ENCODE assay signal across 8 cellular contexts in the genomic region with DNA sequence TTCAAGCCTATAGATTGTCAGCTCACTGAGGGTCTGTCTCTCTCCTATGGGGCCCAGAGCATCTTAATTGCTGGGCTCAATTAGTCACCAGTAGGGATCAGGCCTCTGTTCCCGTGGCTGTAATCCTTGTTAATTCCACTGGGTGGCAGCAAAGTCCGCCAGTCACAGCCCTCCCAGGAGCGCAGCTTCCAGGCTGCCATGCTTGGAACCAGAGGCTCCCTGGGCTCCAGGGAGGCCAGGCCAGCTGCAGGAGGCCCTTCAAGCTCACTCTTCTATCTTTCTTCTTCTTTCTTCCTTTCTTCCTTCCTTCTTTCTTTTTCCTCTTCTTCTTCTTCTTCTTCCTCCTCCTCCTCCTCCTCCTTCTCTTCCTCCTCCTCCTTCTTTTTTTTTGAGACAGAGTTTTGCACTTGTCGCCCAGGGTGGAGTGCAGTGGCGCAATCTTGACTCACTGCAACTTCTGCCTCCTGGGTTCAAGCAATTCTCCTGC. TPM values are rescaled to one million over a fixed set of nuclear protein-coding genes. Genes with fewer than 3 reads are reported as not detected.
DNase-seq lines count a peak whose midpoint lies in the region; ATAC-seq, FAIRE-seq and TF ChIP-seq lines count a peak whose summit lies in the region.

No MANE protein-coding gene starts in this region.

- peaks cover 0 to 10% of the 10 kb centered on the region in 2 experiments for H3K27me3 ChIP-seq in endothelial cell of umbilical vein (ENCODE audit: control insufficient read depth in 2 of 2, insufficient read depth in 2 of 2, low read length in 2 of 2)

- POLR2A ChIA-PET in GM10248 (lab: Yijun Ruan, JAX) = no interaction called here
- POLR2A ChIA-PET in endothelial cell of umbilical vein (lab: Charles Lee) = interaction anchor here (1.1 to 1.2 kb wide), 2 partner anchors 14 to 66 kb away, joined by 4 to 5 read pairs; partner anchors contain the start of gene RNU5B-1

- dilution Hi-C loops in endothelial cell of umbilical vein (cut with MboI; ENCODE audit: extremely low pct_ligation_motif_present, low sequenced_read_pairs) = no loop called here

- H3K79me2 ChIP-seq in endothelial cell of umbilical vein (ENCODE audit: control insufficient read depth, insufficient read depth, low read length) = no peaks in the 10 kb centered on the region

- no peaks in the 10 kb centered on the region for H3K9me3 Mint-ChIP-seq in stimulated activated memory B cell treated with anti-CD40 and anti-IgM and Interleukin-4, amounts not matched to agents 10 μg/mL and 1 μg/mL and 100 μg/mL, for 72 hours

- no peaks in the 10 kb centered on the region for H3K9me1 ChIP-seq in endothelial cell of umbilical vein (replicated peaks; ENCODE audit: control insufficient read depth, extremely low read depth, insufficient read depth, low read length)

- FAIRE-seq in endothelial cell of umbilical vein (lab: Jason Lieb, UNC) = peak; percentile 92

- H3K36me3 ChIP-seq in endothelial cell of umbilical vein (ENCODE audit: control insufficient read depth in 2 of 2, extremely low read depth in 1 of 2, insufficient read depth in 2 of 2, low read length in 2 of 2) = no peaks in the 10 kb centered on the region

- CTCF ChIA-PET in GM10248 (lab: Yijun Ruan, JAX) (interaction anchor here (0.7 to 12.6 kb wide), 21 partner anchors 8 to 523 kb away, joined by 3 to 203 read pairs (median 6); partner anchors contain the start of genes PARP16 and RNU5B-1), endothelial cell of umbilical vein (lab: Charles Lee) (interaction anchor here (0.7 to 9.1 kb wide), 13 partner anchors 10 to 118 kb away, joined by 3 to 274 read pairs (median 4); partner anchors contain the start of gene RNU5B-1)

- no peak overlapping the region for H3K27ac ChIP-seq in endothelial cell of umbilical vein (ENCODE audit: insufficient read depth, low read depth, low read length)

- H3K27ac Mint-ChIP-seq in stimulated activated memory B cell treated with anti-CD40 and anti-IgM and Interleukin-4, amounts not matched to agents 10 μg/mL and 1 μg/mL and 100 μg/mL, for 72 hours = no peak overlapping the region

- no peak for TF ChIP-seq POLR2A in endothelial cell of umbilical vein (IDR thresholded peaks at IDR 0.05; ENCODE audit: low read depth, low read length)

- peak; percentile 92 for ATAC-seq in stimulated activated memory B cell treated with anti-CD40 and anti-IgM and Interleukin-4, amounts not matched to agents 10 μg/mL and 1 μg/mL and 100 μg/mL, for 72 hours
- no peak for ATAC-seq in HG02763 (IDR thresholded peaks at IDR 0.05; ENCODE audit: unreplicated experiment)

- peaks cover 6% of the 10 kb centered on the region for H3K4me1 Mint-ChIP-seq in stimulated activated memory B cell treated with anti-CD40 and anti-IgM and Interleukin-4, amounts not matched to agents 10 μg/mL and 1 μg/mL and 100 μg/mL, for 72 hours

- intact Hi-C loops in endothelial cell of umbilical vein (cut with micrococcal nuclease) = loop anchor here (1.0 kb wide), 2 partner anchors 66 to 81 kb away; no protein-coding TSS in a partner anchor

- H3K9ac ChIP-seq in endothelial cell of umbilical vein (replicated peaks; ENCODE audit: extremely low read depth, insufficient read depth, low read length) = no peak overlapping the region

- no peak overlapping the region for H3K4me3 ChIP-seq in endothelial cell of umbilical vein (replicated peaks in 1 of 3; ENCODE audit: insufficient read depth in 1 of 3, low read depth in 1 of 3, low read length in 3 of 3)

- H4K20me1 ChIP-seq in endothelial cell of umbilical vein (replicated peaks; ENCODE audit: control insufficient read depth, extremely low read depth, insufficient read depth, low read length) = no peaks in the 10 kb centered on the region

- H3K4me2 ChIP-seq in endothelial cell of umbilical vein (ENCODE audit: insufficient read depth, low read length) = no peak overlapping the region

- peaks cover 38% of the 10 kb centered on the region for H3K27me3 Mint-ChIP-seq in stimulated activated memory B cell treated with anti-CD40 and anti-IgM and Interleukin-4, amounts not matched to agents 10 μg/mL and 1 μg/mL and 100 μg/mL, for 72 hours

- BruUV-seq in endothelial cell of umbilical vein (replicated peaks; lab: Mats Ljungman, UMichigan) = no TSS peak

- DNase-seq in GM10248 (ENCODE audit: extremely low spot score) = peak; percentile 89
- peak; percentile 78 for DNase-seq in HT1080 (ENCODE audit: low read depth)
- peak; percentile 82 for DNase-seq in NOMO-1 treated with DMSO at 0.1 percent for 48 hours (lab: John Stamatoyannopoulos, UW; ENCODE audit: unreplicated experiment)
- DNase-seq in activated CD8-positive, alpha-beta memory T cell treated with anti-CD3 and anti-CD28 coated beads for 48 hours (ENCODE audit: low read depth in 2 of 3, low spot score in 2 of 3) = peak; percentile 49 to 67 (median 54)
- DNase-seq in endothelial cell of umbilical vein (ENCODE audit: low read depth, low spot score) = peak; percentile 79
- DNase-seq in myocyte (ENCODE audit: low read depth) = peak; percentile 84

- no peaks in the 10 kb centered on the region for H3K36me3 Mint-ChIP-seq in stimulated activated memory B cell treated with anti-CD40 and anti-IgM and Interleukin-4, amounts not matched to agents 10 μg/mL and 1 μg/mL and 100 μg/mL, for 72 hours

- H2AFZ ChIP-seq in endothelial cell of umbilical vein (ENCODE audit: low read depth, low read length) = no peak overlapping the region

- H3K9me3 ChIP-seq in endothelial cell of umbilical vein (replicated peaks; ENCODE audit: control insufficient read depth, insufficient read depth, low read length) = no peaks in the 10 kb centered on the region

- no peaks in the 10 kb centered on the region for H3K4me1 ChIP-seq in endothelial cell of umbilical vein (ENCODE audit: control insufficient read depth, extremely low read depth, insufficient read depth, low read length)

- H3K4me3 Mint-ChIP-seq in stimulated activated memory B cell treated with anti-CD40 and anti-IgM and Interleukin-4, amounts not matched to agents 10 μg/mL and 1 μg/mL and 100 μg/mL, for 72 hours = no peak overlapping the region

- peak; percentile 86 for TF ChIP-seq CTCF in GM10248 (IDR thresholded peaks at IDR 0.05; ENCODE audit: control extremely low read depth, extremely low read depth, low read depth, missing control alignments)
- TF ChIP-seq CTCF in endothelial cell of umbilical vein (IDR thresholded peaks at IDR 0.05; ENCODE audit: extremely low read depth in 1 of 2, insufficient read depth in 1 of 2, low read depth in 1 of 2, low read length in 2 of 2) = peak; percentile 75 to 87

RNA-seq across cellular contexts. Expression of gene RNU5B-1, which starts 14.4 kb away (rescaled TPM):
- total RNA-seq in HT1080 (2014; rRNA removed; shearing (Covaris generic)) = not detected in 2 replicates
- not detected in 2 replicates for polyA plus RNA-seq in HT1080 (2015; cell fraction: cytosol; rRNA removed)
- not detected in 2 replicates for polyA plus RNA-seq in HT1080 (2015; cell fraction: nucleus; rRNA removed)
- total RNA-seq in endothelial cell of umbilical vein (not detected in 2 replicates), myocyte (not detected in 2 replicates)
- not detected in 2 replicates for polyA plus RNA-seq in endothelial cell of umbilical vein
- not detected in 2 replicates for polyA plus RNA-seq in endothelial cell of umbilical vein (2011; cell fraction: cytosol; rRNA removed)
- polyA plus RNA-seq in endothelial cell of umbilical vein (2011; cell fraction: nucleus; rRNA removed) = under 0.01 TPM in 1 of 2 replicates, not detected in the other
- under 0.01 TPM in 1 of 2 replicates, not detected in the other for polyA plus RNA-seq in endothelial cell of umbilical vein (2012)
- polyA minus RNA-seq in endothelial cell of umbilical vein = under 0.01 TPM in 2 replicates
- polyA minus RNA-seq in endothelial cell of umbilical vein (2011; cell fraction: cytosol; rRNA and poly(A)+ RNA removed) = 2,482 TPM
- polyA minus RNA-seq in endothelial cell of umbilical vein (2011; cell fraction: nucleus; rRNA and poly(A)+ RNA removed) = under 0.01 TPM in 2 replicates
- not detected for polyA plus RNA-seq in myocyte (2012)

RNA-seq across cellular contexts. Expression of gene RNU5A-1, which starts 23.1 kb away (rescaled TPM):
- not detected in 2 replicates for total RNA-seq in HT1080 (2014; rRNA removed; shearing (Covaris generic))
- not detected in 2 replicates for polyA plus RNA-seq in HT1080 (2015; cell fraction: cytosol; rRNA removed)
- polyA plus RNA-seq in HT1080 (2015; cell fraction: nucleus; rRNA removed) = not detected in 2 replicates
- not detected in 2 replicates for total RNA-seq in endothelial cell of umbilical vein
- not detected in 2 replicates for polyA plus RNA-seq in endothelial cell of umbilical vein
- not detected in 2 replicates for polyA plus RNA-seq in endothelial cell of umbilical vein (2011; cell fraction: cytosol; rRNA removed)
- polyA plus RNA-seq in endothelial cell of umbilical vein (2011; cell fraction: nucleus; rRNA removed) = not detected in 2 replicates
- not detected in 2 replicates for polyA plus RNA-seq in endothelial cell of umbilical vein (2012)
- under 0.01 TPM in 1 of 2 replicates, not detected in the other for polyA minus RNA-seq in endothelial cell of umbilical vein
- polyA minus RNA-seq in endothelial cell of umbilical vein (2011; cell fraction: cytosol; rRNA and poly(A)+ RNA removed) = 512 TPM
- polyA minus RNA-seq in endothelial cell of umbilical vein (2011; cell fraction: nucleus; rRNA and poly(A)+ RNA removed) = under 0.01 TPM in 2 replicates
- not detected in 2 replicates for total RNA-seq in myocyte
- polyA plus RNA-seq in myocyte (2012) = not detected

RNA-seq across cellular contexts. Expression of gene PARP16, which starts 32.2 kb away (rescaled TPM):
- total RNA-seq in HT1080 (2014; rRNA removed; shearing (Covaris generic)) = 50.8 and 60.0 TPM in 2 replicates
- polyA plus RNA-seq in HT1080 (2015; cell fraction: cytosol; rRNA removed) = 7.2 and 7.8 TPM in 2 replicates
- 4.2 and 4.6 TPM in 2 replicates for polyA plus RNA-seq in HT1080 (2015; cell fraction: nucleus; rRNA removed)
- total RNA-seq in endothelial cell of umbilical vein (6.0 and 6.3 TPM in 2 replicates), myocyte (7.2 and 7.6 TPM in 2 replicates)
- polyA plus RNA-seq in endothelial cell of umbilical vein = 3.9 and 4.4 TPM in 2 replicates
- 4.8 and 5.6 TPM in 2 replicates for polyA plus RNA-seq in endothelial cell of umbilical vein (2011; cell fraction: cytosol; rRNA removed)
- polyA plus RNA-seq in endothelial cell of umbilical vein (2011; cell fraction: nucleus; rRNA removed) = 3.7 and 4.6 TPM in 2 replicates
- 4.8 and 5.4 TPM in 2 replicates for polyA plus RNA-seq in endothelial cell of umbilical vein (2012)
- polyA minus RNA-seq in endothelial cell of umbilical vein = 3.5 and 4.1 TPM in 2 replicates
- polyA minus RNA-seq in endothelial cell of umbilical vein (2011; cell fraction: cytosol; rRNA and poly(A)+ RNA removed) = 12.3 TPM
- polyA minus RNA-seq in endothelial cell of umbilical vein (2011; cell fraction: nucleus; rRNA and poly(A)+ RNA removed) = 1.1 and 1.8 TPM in 2 replicates
- 5.6 TPM for polyA plus RNA-seq in myocyte (2012)

RNA-seq across cellular contexts. Expression of gene IGDCC3, which starts 58.9 kb away (rescaled TPM):
- total RNA-seq in HT1080 (2014; rRNA removed; shearing (Covaris generic)) = 0.19 TPM in 1 of 2 replicates, not detected in the other
- not detected in 2 replicates for polyA plus RNA-seq in HT1080 (2015; cell fraction: cytosol; rRNA removed)
- not detected in 2 replicates for polyA plus RNA-seq in HT1080 (2015; cell fraction: nucleus; rRNA removed)
- total RNA-seq in endothelial cell of umbilical vein = not detected in 2 replicates
- polyA plus RNA-seq in endothelial cell of umbilical vein = 0.03 TPM in 1 of 2 replicates, not detected in the other
- polyA plus RNA-seq in endothelial cell of umbilical vein (2011; cell fraction: cytosol; rRNA removed) = 0.06 TPM in 1 of 2 replicates, not detected in the other
- polyA plus RNA-seq in endothelial cell of umbilical vein (2011; cell fraction: nucleus; rRNA removed) = 0.07 and 0.14 TPM in 2 replicates
- not detected in 2 replicates for polyA plus RNA-seq in endothelial cell of umbilical vein (2012)
- not detected in 2 replicates for polyA minus RNA-seq in endothelial cell of umbilical vein
- not detected for polyA minus RNA-seq in endothelial cell of umbilical vein (2011; cell fraction: cytosol; rRNA and poly(A)+ RNA removed)
- polyA minus RNA-seq in endothelial cell of umbilical vein (2011; cell fraction: nucleus; rRNA and poly(A)+ RNA removed) = 0.29 TPM in 1 of 2 replicates, not detected in the other
- total RNA-seq in myocyte = 0.08 and 0.31 TPM in 2 replicates
- 0.04 TPM for polyA plus RNA-seq in myocyte (2012)
